Comparison of ENCODE assay signal across 10 cellular contexts in the genomic region with DNA sequence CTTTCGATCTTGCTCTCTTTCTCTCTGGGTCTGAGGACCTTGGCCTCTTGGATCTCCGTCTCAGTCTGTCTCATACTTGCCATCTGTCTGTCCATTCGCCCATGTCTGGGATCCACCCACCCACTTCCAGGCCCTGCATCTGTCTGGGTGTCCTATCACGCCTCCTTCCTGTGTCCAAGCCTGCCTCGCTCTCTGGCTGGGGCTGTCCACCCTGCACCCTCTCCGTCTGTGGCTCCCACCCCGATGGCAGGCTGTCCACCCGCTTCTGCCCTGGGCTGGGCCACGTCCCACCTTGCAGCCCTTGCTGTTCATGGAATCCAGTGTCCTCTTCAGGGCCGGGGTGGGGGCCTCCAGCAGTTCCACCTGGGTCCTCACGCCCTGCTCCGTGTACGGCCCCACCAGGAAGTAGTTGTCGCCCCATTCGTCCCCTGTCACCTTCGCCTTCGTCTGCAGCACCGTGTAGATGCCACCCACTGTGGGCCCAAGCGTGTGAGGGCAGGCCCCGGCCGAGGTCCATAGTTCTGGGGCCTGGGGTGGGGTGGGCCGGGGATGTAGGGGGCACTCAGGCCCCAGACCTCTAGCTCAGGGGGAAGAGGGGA. TPM values are rescaled to one million over a fixed set of nuclear protein-coding genes. Genes with fewer than 3 reads are reported as not detected.
DNase-seq lines count a peak whose midpoint lies in the region; ATAC-seq and TF ChIP-seq lines count a peak whose summit lies in the region.
"Had no signal": no experiment of that assay in that cellular context is flagged by ENCODE, and none has a peak within 500 bp of the region (broad histone marks: within the 10 kb centered on the region; RNA-seq: fewer than 3 reads in every experiment).

No MANE protein-coding gene starts in this region.

- peaks cover 33% of the 10 kb centered on the region for H3K36me3 Mint-ChIP-seq in activated CD4-positive, alpha-beta T cell treated with anti-CD3 and anti-CD28 coated beads, Interleukin-2, amount 10 ng/mL, durations not matched to agents 24 days and 14 days (ENCODE audit: low read depth)
- H3K36me3 Mint-ChIP-seq in T-helper 17 cell (ENCODE audit: low read depth) (peaks cover 4% of the 10 kb centered on the region), glutamatergic neuron (ENCODE audit: unreplicated experiment) (no peaks in the 10 kb centered on the region)
- peaks cover 53% of the 10 kb centered on the region for H3K36me3 Mint-ChIP-seq in stimulated activated memory B cell treated with anti-CD40 and anti-IgM and Interleukin-4, amounts not matched to agents 10 μg/mL and 1 μg/mL and 100 μg/mL, for 72 hours
- H3K36me3 Mint-ChIP-seq in activated T-helper 2 cell treated with anti-CD3 and anti-CD28 coated beads, Interferon-gamma antibody, Interleukin-2, Interleukin-4, amounts not matched to agents 10 μg/mL and 5 μg/mL and 100 μg/mL, durations not matched to agents 14 hours and 24 hours and 36 hours (ENCODE audit: low read depth), result peaks cover 45% of the 10 kb centered on the region

- no peaks in the 10 kb centered on the region for H3K27me3 Mint-ChIP-seq in activated CD4-positive, alpha-beta T cell treated with anti-CD3 and anti-CD28 coated beads, Interleukin-2, amount 10 ng/mL, durations not matched to agents 24 days and 14 days
- no peaks in the 10 kb centered on the region for H3K27me3 Mint-ChIP-seq in T-helper 17 cell
- H3K27me3 Mint-ChIP-seq in glutamatergic neuron (ENCODE audit: unreplicated experiment), result no peaks in the 10 kb centered on the region
- H3K27me3 Mint-ChIP-seq in stimulated activated memory B cell treated with anti-CD40 and anti-IgM and Interleukin-4, amounts not matched to agents 10 μg/mL and 1 μg/mL and 100 μg/mL, for 72 hours, result no peaks in the 10 kb centered on the region
- H3K27me3 Mint-ChIP-seq in activated T-helper 2 cell treated with anti-CD3 and anti-CD28 coated beads, Interferon-gamma antibody, Interleukin-2, Interleukin-4, amounts not matched to agents 10 μg/mL and 5 μg/mL and 100 μg/mL, durations not matched to agents 14 hours and 24 hours and 36 hours (ENCODE audit: low read depth), result no peaks in the 10 kb centered on the region

- H3K4me1 Mint-ChIP-seq in activated CD4-positive, alpha-beta T cell treated with anti-CD3 and anti-CD28 coated beads, Interleukin-2, amount 10 ng/mL, durations not matched to agents 24 days and 14 days, result peaks cover 35% of the 10 kb centered on the region
- H3K4me1 Mint-ChIP-seq in T-helper 17 cell (peaks cover 41% of the 10 kb centered on the region), glutamatergic neuron (ENCODE audit: low read depth, unreplicated experiment) (peaks cover 21% of the 10 kb centered on the region)
- H3K4me1 Mint-ChIP-seq in stimulated activated memory B cell treated with anti-CD40 and anti-IgM and Interleukin-4, amounts not matched to agents 10 μg/mL and 1 μg/mL and 100 μg/mL, for 72 hours, result peaks cover 60% of the 10 kb centered on the region
- H3K4me1 Mint-ChIP-seq in activated T-helper 2 cell treated with anti-CD3 and anti-CD28 coated beads, Interferon-gamma antibody, Interleukin-2, Interleukin-4, amounts not matched to agents 10 μg/mL and 5 μg/mL and 100 μg/mL, durations not matched to agents 14 hours and 24 hours and 36 hours (ENCODE audit: low read depth), result peaks cover 29% of the 10 kb centered on the region

- no peak for DNase-seq in activated CD4-positive, alpha-beta T cell treated with anti-CD3 and anti-CD28 coated beads, Interleukin-2, amount 10 ng/mL, durations not matched to agents 24 days and 14 days
- DNase-seq in activated CD4-positive, alpha-beta T cell treated with anti-CD3 and anti-CD28 coated beads, Interleukin-2, amount 50 U/mL, for 48 hours, result no peak
- DNase-seq in T-helper 17 cell (no peak), glutamatergic neuron (no peak), inferior parietal cortex (ENCODE audit: extremely low spot score) (no peak), posterior vena cava (ENCODE audit: low spot score) (no peak)
- no peak for DNase-seq in activated T-helper 2 cell treated with anti-CD3 and anti-CD28 coated beads, Interferon-gamma antibody, Interleukin-2, Interleukin-4, amounts not matched to agents 10 μg/mL and 5 μg/mL and 100 μg/mL, durations not matched to agents 14 hours and 24 hours and 36 hours (ENCODE audit: low spot score)
- DNase-seq: nucleus accumbens had no signal

- no peak for ATAC-seq in T-helper 17 cell
- no peak for ATAC-seq in stimulated activated memory B cell treated with anti-CD40 and anti-IgM and Interleukin-4, amounts not matched to agents 10 μg/mL and 1 μg/mL and 100 μg/mL, for 72 hours

- no peaks in the 10 kb centered on the region for H3K9me3 ChIP-seq in T-helper 17 cell (ENCODE audit: control insufficient read depth, low read length, poor library complexity, severe bottlenecking)

- H3K27ac Mint-ChIP-seq in activated CD4-positive, alpha-beta T cell treated with anti-CD3 and anti-CD28 coated beads, Interleukin-2, amount 10 ng/mL, durations not matched to agents 24 days and 14 days, result no peak overlapping the region
- peak overlapping the region; percentile 29 for H3K27ac Mint-ChIP-seq in T-helper 17 cell
- peak overlapping the region; percentile 89 for H3K27ac Mint-ChIP-seq in glutamatergic neuron (ENCODE audit: unreplicated experiment)
- H3K27ac Mint-ChIP-seq in stimulated activated memory B cell treated with anti-CD40 and anti-IgM and Interleukin-4, amounts not matched to agents 10 μg/mL and 1 μg/mL and 100 μg/mL, for 72 hours, result peak overlapping the region; percentile 33
- H3K27ac Mint-ChIP-seq in activated T-helper 2 cell treated with anti-CD3 and anti-CD28 coated beads, Interferon-gamma antibody, Interleukin-2, Interleukin-4, amounts not matched to agents 10 μg/mL and 5 μg/mL and 100 μg/mL, durations not matched to agents 14 hours and 24 hours and 36 hours, result no peak overlapping the region

- no peak for TF ChIP-seq CTCF in glutamatergic neuron (IDR thresholded peaks at IDR 0.05; ENCODE audit: partially characterized antibody, unreplicated experiment)

- no peaks in the 10 kb centered on the region for H3K9me3 Mint-ChIP-seq in activated CD4-positive, alpha-beta T cell treated with anti-CD3 and anti-CD28 coated beads, Interleukin-2, amount 10 ng/mL, durations not matched to agents 24 days and 14 days
- H3K9me3 Mint-ChIP-seq in glutamatergic neuron (ENCODE audit: unreplicated experiment), result peaks cover 14% of the 10 kb centered on the region
- H3K9me3 Mint-ChIP-seq in stimulated activated memory B cell treated with anti-CD40 and anti-IgM and Interleukin-4, amounts not matched to agents 10 μg/mL and 1 μg/mL and 100 μg/mL, for 72 hours, result no peaks in the 10 kb centered on the region
- no peaks in the 10 kb centered on the region for H3K9me3 Mint-ChIP-seq in activated T-helper 2 cell treated with anti-CD3 and anti-CD28 coated beads, Interferon-gamma antibody, Interleukin-2, Interleukin-4, amounts not matched to agents 10 μg/mL and 5 μg/mL and 100 μg/mL, durations not matched to agents 14 hours and 24 hours and 36 hours

- intact Hi-C loops in activated CD4-positive, alpha-beta T cell treated with anti-CD3 and anti-CD28 coated beads, Interleukin-2, amount 10 ng/mL, durations not matched to agents 24 days and 14 days (cut with micrococcal nuclease), result loop anchor here (5.0 kb wide), 1 partner anchor 354 kb away; the partner anchor contains the start of gene DBP
- intact Hi-C loops in activated T-helper 2 cell treated with anti-CD3 and anti-CD28 coated beads, Interferon-gamma antibody, Interleukin-2, Interleukin-4, amounts not matched to agents 10 μg/mL and 5 μg/mL and 100 μg/mL, durations not matched to agents 14 hours and 24 hours and 36 hours (cut with micrococcal nuclease), result loop anchor here (10.0 kb wide), 1 partner anchor 154 kb away; no protein-coding TSS in a partner anchor
- intact Hi-C loops in posterior vena cava (cut with DNase I), result no loop called here

- H3K4me3 Mint-ChIP-seq in activated CD4-positive, alpha-beta T cell treated with anti-CD3 and anti-CD28 coated beads, Interleukin-2, amount 10 ng/mL, durations not matched to agents 24 days and 14 days, result peak overlapping the region; percentile 28
- H3K4me3 Mint-ChIP-seq in T-helper 17 cell (peak overlapping the region; percentile 12), glutamatergic neuron (ENCODE audit: unreplicated experiment) (peak overlapping the region; percentile 100)
- H3K4me3 Mint-ChIP-seq in stimulated activated memory B cell treated with anti-CD40 and anti-IgM and Interleukin-4, amounts not matched to agents 10 μg/mL and 1 μg/mL and 100 μg/mL, for 72 hours, result no peak overlapping the region
- no peak overlapping the region for H3K4me3 Mint-ChIP-seq in activated T-helper 2 cell treated with anti-CD3 and anti-CD28 coated beads, Interferon-gamma antibody, Interleukin-2, Interleukin-4, amounts not matched to agents 10 μg/mL and 5 μg/mL and 100 μg/mL, durations not matched to agents 14 hours and 24 hours and 36 hours (ENCODE audit: low read depth)

RNA-seq across cellular contexts. Expression of gene GYS1, which starts 2.0 kb away (rescaled TPM):
- total RNA-seq in activated CD4-positive, alpha-beta T cell treated with anti-CD3 and anti-CD28 coated beads, Interleukin-2, amount 10 ng/mL, durations not matched to agents 24 days and 14 days, result 73.8 and 77.8 TPM in 2 replicates
- total RNA-seq in T-helper 17 cell, result 10 to 100 TPM; 21.6 to 24.2 TPM
- 69.0 TPM for total RNA-seq in glutamatergic neuron (ENCODE audit: unreplicated experiment)
- 68.5 and 70.3 TPM in 2 replicates for total RNA-seq in activated T-helper 2 cell treated with anti-CD3 and anti-CD28 coated beads, Interferon-gamma antibody, Interleukin-2, Interleukin-4, amounts not matched to agents 10 μg/mL and 5 μg/mL and 100 μg/mL, durations not matched to agents 14 hours and 24 hours and 36 hours
- total RNA-seq in posterior vena cava, result 10 to 100 TPM; 28.0 to 39.5 TPM

RNA-seq across cellular contexts. Expression of gene RUVBL2, which starts 2.6 kb away (rescaled TPM):
- total RNA-seq in activated CD4-positive, alpha-beta T cell treated with anti-CD3 and anti-CD28 coated beads, Interleukin-2, amount 10 ng/mL, durations not matched to agents 24 days and 14 days, result 190 and 195 TPM in 2 replicates
- total RNA-seq in T-helper 17 cell (10 to 100 TPM; 20.2 to 25.5 TPM), glutamatergic neuron (ENCODE audit: unreplicated experiment) (60.9 TPM), posterior vena cava (10 to 100 TPM; 34.7 to 43.1 TPM)
- total RNA-seq in activated T-helper 2 cell treated with anti-CD3 and anti-CD28 coated beads, Interferon-gamma antibody, Interleukin-2, Interleukin-4, amounts not matched to agents 10 μg/mL and 5 μg/mL and 100 μg/mL, durations not matched to agents 14 hours and 24 hours and 36 hours, result 160 and 170 TPM in 2 replicates

RNA-seq across cellular contexts. Expression of gene LHB, which starts 25.8 kb away (rescaled TPM):
- total RNA-seq in activated CD4-positive, alpha-beta T cell treated with anti-CD3 and anti-CD28 coated beads, Interleukin-2, amount 10 ng/mL, durations not matched to agents 24 days and 14 days, result not detected in 2 replicates
- not detected for total RNA-seq in T-helper 17 cell
- total RNA-seq in glutamatergic neuron (ENCODE audit: unreplicated experiment), result not detected
- 0.41 TPM in 1 of 2 replicates, not detected in the other for total RNA-seq in activated T-helper 2 cell treated with anti-CD3 and anti-CD28 coated beads, Interferon-gamma antibody, Interleukin-2, Interleukin-4, amounts not matched to agents 10 μg/mL and 5 μg/mL and 100 μg/mL, durations not matched to agents 14 hours and 24 hours and 36 hours
- total RNA-seq in posterior vena cava, result not detected
- total RNA-seq: SK-MEL-5 had no signal

RNA-seq across cellular contexts. Expression of gene FTL, which starts 26.0 kb away (rescaled TPM):
- 696 and 697 TPM in 2 replicates for total RNA-seq in activated CD4-positive, alpha-beta T cell treated with anti-CD3 and anti-CD28 coated beads, Interleukin-2, amount 10 ng/mL, durations not matched to agents 24 days and 14 days
- total RNA-seq in T-helper 17 cell, result 100 to 1,000 TPM; 612 to 898 TPM
- 875 TPM for total RNA-seq in glutamatergic neuron (ENCODE audit: unreplicated experiment)
- total RNA-seq in activated T-helper 2 cell treated with anti-CD3 and anti-CD28 coated beads, Interferon-gamma antibody, Interleukin-2, Interleukin-4, amounts not matched to agents 10 μg/mL and 5 μg/mL and 100 μg/mL, durations not matched to agents 14 hours and 24 hours and 36 hours, result 646 and 658 TPM in 2 replicates
- 1,000 to 10,000 TPM; 2,854 to 3,275 TPM for total RNA-seq in posterior vena cava

RNA-seq across cellular contexts. Expression of gene CGB3, which starts 33.0 kb away (rescaled TPM):
- total RNA-seq in activated CD4-positive, alpha-beta T cell treated with anti-CD3 and anti-CD28 coated beads, Interleukin-2, amount 10 ng/mL, durations not matched to agents 24 days and 14 days, result not detected in 2 replicates
- total RNA-seq in T-helper 17 cell (not detected), glutamatergic neuron (ENCODE audit: unreplicated experiment) (not detected), posterior vena cava (not detected)
- total RNA-seq in activated T-helper 2 cell treated with anti-CD3 and anti-CD28 coated beads, Interferon-gamma antibody, Interleukin-2, Interleukin-4, amounts not matched to agents 10 μg/mL and 5 μg/mL and 100 μg/mL, durations not matched to agents 14 hours and 24 hours and 36 hours, result not detected in 2 replicates
- total RNA-seq: SK-MEL-5 had no signal

Comparison
In these comparisons a context has a peak if more than half of its experiments do, and no peak if none do; other contexts are left out.
1. H3K27ac Mint-ChIP-seq: peak in T-helper 17 cell (single experiment), glutamatergic neuron (single experiment) and stimulated activated memory B cell treated with anti-CD40 and anti-IgM and Interleukin-4, amounts not matched to agents 10 μg/mL and 1 μg/mL and 100 μg/mL, for 72 hours (single experiment); none in activated CD4-positive, alpha-beta T cell treated with anti-CD3 and anti-CD28 coated beads, Interleukin-2, amount 10 ng/mL, durations not matched to agents 24 days and 14 days (single experiment) and activated T-helper 2 cell treated with anti-CD3 and anti-CD28 coated beads, Interferon-gamma antibody, Interleukin-2, Interleukin-4, amounts not matched to agents 10 μg/mL and 5 μg/mL and 100 μg/mL, durations not matched to agents 14 hours and 24 hours and 36 hours (single experiment).
2. H3K4me3 Mint-ChIP-seq: peak in activated CD4-positive, alpha-beta T cell treated with anti-CD3 and anti-CD28 coated beads, Interleukin-2, amount 10 ng/mL, durations not matched to agents 24 days and 14 days (single experiment), T-helper 17 cell (single experiment) and glutamatergic neuron (single experiment); none in stimulated activated memory B cell treated with anti-CD40 and anti-IgM and Interleukin-4, amounts not matched to agents 10 μg/mL and 1 μg/mL and 100 μg/mL, for 72 hours (single experiment) and activated T-helper 2 cell treated with anti-CD3 and anti-CD28 coated beads, Interferon-gamma antibody, Interleukin-2, Interleukin-4, amounts not matched to agents 10 μg/mL and 5 μg/mL and 100 μg/mL, durations not matched to agents 14 hours and 24 hours and 36 hours (single experiment).
3. intact Hi-C loops: an anchor here in activated CD4-positive, alpha-beta T cell treated with anti-CD3 and anti-CD28 coated beads, Interleukin-2, amount 10 ng/mL, durations not matched to agents 24 days and 14 days (5.0 kb wide) and activated T-helper 2 cell treated with anti-CD3 and anti-CD28 coated beads, Interferon-gamma antibody, Interleukin-2, Interleukin-4, amounts not matched to agents 10 μg/mL and 5 μg/mL and 100 μg/mL, durations not matched to agents 14 hours and 24 hours and 36 hours (10.0 kb wide); none called in posterior vena cava.